ENCODE assay signal across 26 cellular contexts in the genomic region with DNA sequence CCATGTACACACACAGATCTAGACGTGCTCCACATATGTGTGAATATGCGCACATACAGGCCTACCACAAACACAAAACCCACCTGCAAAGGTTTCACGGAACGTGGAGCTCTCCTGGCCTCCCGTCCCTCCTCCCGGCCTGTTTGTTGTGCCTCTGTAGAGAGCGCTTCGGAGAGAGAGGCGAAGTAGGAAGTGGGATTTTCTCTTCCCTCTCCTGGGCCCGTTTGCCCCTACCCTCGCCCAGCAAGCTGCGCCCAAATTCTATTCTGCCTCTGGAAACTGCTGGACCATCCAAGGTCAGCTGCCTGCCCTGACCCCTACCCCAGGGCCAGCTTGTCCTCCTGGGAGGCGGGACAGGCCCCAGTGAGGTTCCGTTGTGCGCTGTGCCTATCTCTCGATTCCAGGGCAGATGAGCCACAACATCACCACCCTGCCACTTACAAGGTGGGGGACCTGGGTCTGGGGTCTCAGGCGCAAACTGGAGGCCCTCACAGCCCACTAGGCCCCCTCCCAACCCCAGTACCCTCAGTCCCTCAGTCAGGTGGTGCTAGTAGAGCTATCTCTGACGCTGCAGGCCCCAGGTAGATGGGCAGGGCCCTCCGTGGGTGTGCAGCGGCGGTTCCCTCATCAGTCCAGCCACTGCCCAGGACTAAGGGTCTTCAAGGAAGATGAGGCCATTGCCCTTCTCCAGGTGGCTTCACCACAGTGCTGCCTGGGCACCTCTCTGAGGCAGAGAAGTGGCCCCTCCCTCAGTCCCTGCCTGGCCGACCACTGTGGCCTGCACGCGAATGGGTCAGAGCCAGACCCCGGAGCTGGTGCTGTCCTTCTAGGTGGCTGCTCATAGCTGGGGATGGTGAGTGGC. TPM values are rescaled to one million over a fixed set of nuclear protein-coding genes. Genes with fewer than 3 reads are reported as not detected.
A peak's percentile ranks its signal among the peaks of the same experiment; 100 is the strongest.
DNase-seq lines count a peak whose midpoint lies in the region; ATAC-seq and TF ChIP-seq lines count a peak whose summit lies in the region.
"Had no signal": no experiment of that assay in that cellular context is flagged by ENCODE, and none has a peak within 500 bp of the region (broad histone marks: within the 10 kb centered on the region; RNA-seq: fewer than 3 reads in every experiment).

No MANE protein-coding gene starts in this region.

- no peak overlapping the region for H2BK12ac ChIP-seq in neuronal stem cell (ENCODE audit: low read length)

- H2BK5ac ChIP-seq in neuronal stem cell (ENCODE audit: low read length), result no peak overlapping the region

- H3K9me3 Mint-ChIP-seq in activated T-cell treated with anti-CD3 and anti-CD28 coated beads, Interleukin-2, amount 50 U/mL, for 72 hours, result no peaks in the 10 kb centered on the region
- no peaks in the 10 kb centered on the region for H3K9me3 Mint-ChIP-seq in activated T-helper 1 cell treated with anti-CD3 and anti-CD28 coated beads, Interleukin-12 subunit alpha, Interleukin-12 subunit beta, Interleukin-2, Interleukin-4 antibody, amounts not matched to agents 30 ng/mL and 10 ng/mL and 1 ng/mL, durations not matched to agents 14 hours and 24 hours and 36 hours
- H3K9me3 Mint-ChIP-seq: activated B cell treated with CpG ODN at 0.5 μM for 24 hours, nephron progenitor cell had no signal

- intact Hi-C loops in activated T-helper 1 cell treated with anti-CD3 and anti-CD28 coated beads, Interleukin-12 subunit alpha, Interleukin-12 subunit beta, Interleukin-2, Interleukin-4 antibody, amounts not matched to agents 30 ng/mL and 10 ng/mL and 1 ng/mL, durations not matched to agents 14 hours and 24 hours and 36 hours (cut with micrococcal nuclease), result loop anchor here (5.0 kb wide), 1 partner anchor 124 kb away; no protein-coding TSS in a partner anchor

- H3K4me3 ChIP-seq in neuronal stem cell (ENCODE audit: low read length in 2 of 2) (no peak overlapping the region), upper lobe of left lung (no peak overlapping the region), foreskin fibroblast (ENCODE audit: low read depth in 1 of 2, low read length in 2 of 2) (no peak overlapping the region)
- H3K4me3 ChIP-seq: esophagus squamous epithelium, gastroesophageal sphincter, lower lobe of right lung, uterus had no signal

- H2AFZ ChIP-seq in neuronal stem cell (ENCODE audit: low read length), result no peak overlapping the region

- H3K27me3 ChIP-seq in neuronal stem cell (ENCODE audit: control insufficient read depth in 3 of 3, insufficient read depth in 3 of 3, low read depth in 1 of 3, low read length in 3 of 3), result no peaks in the 10 kb centered on the region
- H3K27me3 ChIP-seq in upper lobe of left lung, result no peaks in the 10 kb centered on the region
- H3K27me3 ChIP-seq: uterus had no signal

- no peak for TF ChIP-seq EP300 in upper lobe of left lung (IDR thresholded peaks at IDR 0.05)

- H3K79me1 ChIP-seq in neuronal stem cell (ENCODE audit: low read depth, low read length), result peaks cover 2% of the 10 kb centered on the region

- DNase-seq in activated T-cell treated with anti-CD3 and anti-CD28 coated beads, Interleukin-2, amount 50 U/mL, for 1 hour, result peak; percentile 7
- DNase-seq in activated T-cell treated with anti-CD3 and anti-CD28 coated beads, Interleukin-2, amount 50 U/mL, for 72 hours, result no peak
- DNase-seq in activated T-helper 1 cell treated with anti-CD3 and anti-CD28 coated beads, Interleukin-12 subunit alpha, Interleukin-12 subunit beta, Interleukin-2, Interleukin-4 antibody, amounts not matched to agents 30 ng/mL and 10 ng/mL and 1 ng/mL, durations not matched to agents 14 hours and 24 hours and 36 hours (ENCODE audit: low spot score), result no peak
- DNase-seq in neuronal stem cell (ENCODE audit: low spot score) (no peak), upper lobe of left lung (peak; percentile 18 to 53), NOMO-1 treated with dmso at 0.1 percent for 144 hours (lab: John Stamatoyannopoulos, UW; ENCODE audit: unreplicated experiment) (no peak), foreskin fibroblast (no peak), glomerular visceral epithelial cell (ENCODE audit: extremely low spot score) (no peak)
- DNase-seq: activated B cell treated with CpG ODN at 0.5 μM for 24 hours; activated CD4-positive, alpha-beta T cell treated with anti-CD3 and anti-CD28 coated beads, Interleukin-2, amount 50 U/mL, for 4 hours; activated naive CD4-positive, alpha-beta T cell treated with anti-CD3 and anti-CD28 coated beads, Interleukin-2, amount 50 U/mL, for 16 hours; cortex of kidney; esophagus squamous epithelium; lower lobe of right lung; NCI-H1092 treated with DMSO at 0.1 percent for 48 hours; NCI-H187 treated with DMSO at 0.1 percent for 48 hours; NCI-H526; nephron progenitor cell; T-helper 9 cell had no signal

- H2BK15ac ChIP-seq in neuronal stem cell (ENCODE audit: low read length), result no peak overlapping the region

- H3K4me1 Mint-ChIP-seq in activated T-cell treated with anti-CD3 and anti-CD28 coated beads, Interleukin-2, amount 50 U/mL, for 72 hours (ENCODE audit: low read depth), result peaks cover 27% of the 10 kb centered on the region
- H3K4me1 Mint-ChIP-seq in activated T-helper 1 cell treated with anti-CD3 and anti-CD28 coated beads, Interleukin-12 subunit alpha, Interleukin-12 subunit beta, Interleukin-2, Interleukin-4 antibody, amounts not matched to agents 30 ng/mL and 10 ng/mL and 1 ng/mL, durations not matched to agents 14 hours and 24 hours and 36 hours (ENCODE audit: low read depth), result peaks cover 47% of the 10 kb centered on the region

- no peak overlapping the region for H2BK120ac ChIP-seq in neuronal stem cell (ENCODE audit: low read depth, low read length)

- H3K4me2 ChIP-seq in neuronal stem cell (ENCODE audit: insufficient read depth, low read length, poor library complexity, severe bottlenecking), result no peak overlapping the region

- peak overlapping the region; percentile 44 for H3K18ac ChIP-seq in neuronal stem cell (ENCODE audit: low read length)

- H2AK5ac ChIP-seq in neuronal stem cell (ENCODE audit: low read depth, low read length), result peak overlapping the region; percentile 92

- no peaks in the 10 kb centered on the region for H3K36me3 Mint-ChIP-seq in activated T-cell treated with anti-CD3 and anti-CD28 coated beads, Interleukin-2, amount 50 U/mL, for 72 hours (ENCODE audit: insufficient read depth in 2 of 2)
- no peaks in the 10 kb centered on the region for H3K36me3 Mint-ChIP-seq in activated T-helper 1 cell treated with anti-CD3 and anti-CD28 coated beads, Interleukin-12 subunit alpha, Interleukin-12 subunit beta, Interleukin-2, Interleukin-4 antibody, amounts not matched to agents 30 ng/mL and 10 ng/mL and 1 ng/mL, durations not matched to agents 14 hours and 24 hours and 36 hours (ENCODE audit: low read depth)

- peak overlapping the region; percentile 94 for H3K14ac ChIP-seq in neuronal stem cell (ENCODE audit: low read length)

- no CpG with 5 or more reads among the region's 25 CpGs for WGBS in neuronal stem cell (ENCODE audit: extremely low coverage in 2 of 2, insufficient read length in 2 of 2, insufficient replicate concordance in 1 of 2), 2 donors
- WGBS in upper lobe of left lung, 2 donors, result 83 to 89% methylated on average over 19 to 25 of the region's 25 CpGs

- peak overlapping the region; percentile 71 for H3K23ac ChIP-seq in neuronal stem cell (ENCODE audit: low read depth, low read length, poor library complexity)

- H3K27ac ChIP-seq in neuronal stem cell (replicated peaks; ENCODE audit: low read length) (no peak overlapping the region), upper lobe of left lung (no peak overlapping the region)
- H3K27ac ChIP-seq: esophagus squamous epithelium, gastroesophageal sphincter, HL-60, lower lobe of right lung, uterus had no signal

- no peak overlapping the region for H3K9ac ChIP-seq in neuronal stem cell (ENCODE audit: low read depth, low read length, poor library complexity)

- H3K9me3 ChIP-seq in neuronal stem cell (replicated peaks in 1 of 2; ENCODE audit: control insufficient read depth in 2 of 2, insufficient read depth in 1 of 2, low read depth in 1 of 2, low read length in 2 of 2) (peaks cover 0 to 2% of the 10 kb centered on the region in 2 donors), upper lobe of left lung (no peaks in the 10 kb centered on the region)
- H3K9me3 ChIP-seq: esophagus squamous epithelium, gastroesophageal sphincter, lower lobe of right lung, uterus had no signal

- ATAC-seq in activated T-cell treated with anti-CD3 and anti-CD28 coated beads, Interleukin-2, amount 50 U/mL, for 72 hours (replicated peaks in 1 of 2), result no peak
- ATAC-seq in upper lobe of left lung (ENCODE audit: low FRiP score in 2 of 2), result no peak
- ATAC-seq: gastroesophageal sphincter, lower lobe of right lung had no signal

- H3K4me1 ChIP-seq in neuronal stem cell (ENCODE audit: control insufficient read depth in 2 of 2, insufficient read depth in 1 of 2, low read depth in 1 of 2, low read length in 2 of 2) (no peaks in the 10 kb centered on the region), upper lobe of left lung (peaks cover 5 to 24% (median 15%) of the 10 kb centered on the region in 4 donors)

- H4K91ac ChIP-seq in neuronal stem cell (ENCODE audit: low read depth, low read length, poor library complexity), result peak overlapping the region; percentile 86

- H3K27me3 Mint-ChIP-seq in activated T-cell treated with anti-CD3 and anti-CD28 coated beads, Interleukin-2, amount 50 U/mL, for 72 hours (ENCODE audit: low read depth), result no peaks in the 10 kb centered on the region
- H3K27me3 Mint-ChIP-seq in activated T-helper 1 cell treated with anti-CD3 and anti-CD28 coated beads, Interleukin-12 subunit alpha, Interleukin-12 subunit beta, Interleukin-2, Interleukin-4 antibody, amounts not matched to agents 30 ng/mL and 10 ng/mL and 1 ng/mL, durations not matched to agents 14 hours and 24 hours and 36 hours (ENCODE audit: insufficient read depth), result no peaks in the 10 kb centered on the region

- H3K4me3 Mint-ChIP-seq in activated T-cell treated with anti-CD3 and anti-CD28 coated beads, Interleukin-2, amount 50 U/mL, for 72 hours, result no peak overlapping the region
- no peak overlapping the region for H3K4me3 Mint-ChIP-seq in activated T-helper 1 cell treated with anti-CD3 and anti-CD28 coated beads, Interleukin-12 subunit alpha, Interleukin-12 subunit beta, Interleukin-2, Interleukin-4 antibody, amounts not matched to agents 30 ng/mL and 10 ng/mL and 1 ng/mL, durations not matched to agents 14 hours and 24 hours and 36 hours
- H3K4me3 Mint-ChIP-seq: activated B cell treated with CpG ODN at 0.5 μM for 24 hours, nephron progenitor cell had no signal

- H3K36me3 ChIP-seq in neuronal stem cell (replicated peaks in 1 of 2; ENCODE audit: control insufficient read depth in 2 of 2, insufficient read depth in 2 of 2, low read length in 2 of 2), result no peaks in the 10 kb centered on the region
- no peaks in the 10 kb centered on the region for H3K36me3 ChIP-seq in upper lobe of left lung
- H3K36me3 ChIP-seq: esophagus squamous epithelium, gastroesophageal sphincter, lower lobe of right lung, uterus had no signal

- H3K27ac Mint-ChIP-seq in activated T-cell treated with anti-CD3 and anti-CD28 coated beads, Interleukin-2, amount 50 U/mL, for 72 hours, result no peak overlapping the region
- H3K27ac Mint-ChIP-seq in activated T-helper 1 cell treated with anti-CD3 and anti-CD28 coated beads, Interleukin-12 subunit alpha, Interleukin-12 subunit beta, Interleukin-2, Interleukin-4 antibody, amounts not matched to agents 30 ng/mL and 10 ng/mL and 1 ng/mL, durations not matched to agents 14 hours and 24 hours and 36 hours, result peak overlapping the region; percentile 48
- H3K27ac Mint-ChIP-seq: activated B cell treated with CpG ODN at 0.5 μM for 24 hours, nephron progenitor cell, progenitor cell of endocrine pancreas had no signal

- no peak for TF ChIP-seq CTCF in upper lobe of left lung (IDR thresholded peaks at IDR 0.05)
- no peak for TF ChIP-seq CTCF in foreskin fibroblast (IDR thresholded peaks at IDR 0.05; ENCODE audit: low read depth, low read length)

- H3K4ac ChIP-seq in neuronal stem cell (ENCODE audit: low read length), result no peak overlapping the region

- TF ChIP-seq POLR2A in upper lobe of left lung (IDR thresholded peaks at IDR 0.05), result no peak

- H4K8ac ChIP-seq in neuronal stem cell (ENCODE audit: low read depth, low read length), result peak overlapping the region; percentile 86

RNA-seq across cellular contexts. Expression of gene BEAN1, which starts 54.2 kb away (rescaled TPM):
- total RNA-seq in activated T-cell treated with anti-CD3 and anti-CD28 coated beads, Interleukin-2, amount 50 U/mL, for 72 hours, result not detected
- total RNA-seq in activated T-helper 1 cell treated with anti-CD3 and anti-CD28 coated beads, Interleukin-12 subunit alpha, Interleukin-12 subunit beta, Interleukin-2, Interleukin-4 antibody, amounts not matched to agents 30 ng/mL and 10 ng/mL and 1 ng/mL, durations not matched to agents 14 hours and 24 hours and 36 hours, result not detected in 2 replicates
- 1.4 TPM for polyA plus RNA-seq in neuronal stem cell (2013, experiment 1 of 2)
- polyA plus RNA-seq in neuronal stem cell (2013, experiment 2 of 2), result 1.6 TPM
- 1 to 10 TPM in 1 of 6 donors, under 1 TPM in 3, not detected in 2; 0.22 to 1.0 (median 0.35) TPM for total RNA-seq in upper lobe of left lung
- total RNA-seq: A673, activated B cell treated with CpG ODN at 0.5 μM for 24 hours, bronchial epithelial cell, progenitor cell of endocrine pancreas had no signal
- polyA plus RNA-seq: BJ had no signal

Comparison
In these comparisons a context has a peak if more than half of its experiments do, and no peak if none do; other contexts are left out.
1. DNase-seq: peak in activated T-cell treated with anti-CD3 and anti-CD28 coated beads, Interleukin-2, amount 50 U/mL, for 1 hour (single experiment) and upper lobe of left lung (2 of 2); none in activated T-cell treated with anti-CD3 and anti-CD28 coated beads, Interleukin-2, amount 50 U/mL, for 72 hours (0 of 2), activated T-helper 1 cell treated with anti-CD3 and anti-CD28 coated beads, Interleukin-12 subunit alpha, Interleukin-12 subunit beta, Interleukin-2, Interleukin-4 antibody, amounts not matched to agents 30 ng/mL and 10 ng/mL and 1 ng/mL, durations not matched to agents 14 hours and 24 hours and 36 hours (single experiment), neuronal stem cell (single experiment), NOMO-1 treated with dmso at 0.1 percent for 144 hours (single experiment), foreskin fibroblast (0 of 2) and glomerular visceral epithelial cell (single experiment).